8 cellular contexts compared by ENCODE assay signal in the genomic region with DNA sequence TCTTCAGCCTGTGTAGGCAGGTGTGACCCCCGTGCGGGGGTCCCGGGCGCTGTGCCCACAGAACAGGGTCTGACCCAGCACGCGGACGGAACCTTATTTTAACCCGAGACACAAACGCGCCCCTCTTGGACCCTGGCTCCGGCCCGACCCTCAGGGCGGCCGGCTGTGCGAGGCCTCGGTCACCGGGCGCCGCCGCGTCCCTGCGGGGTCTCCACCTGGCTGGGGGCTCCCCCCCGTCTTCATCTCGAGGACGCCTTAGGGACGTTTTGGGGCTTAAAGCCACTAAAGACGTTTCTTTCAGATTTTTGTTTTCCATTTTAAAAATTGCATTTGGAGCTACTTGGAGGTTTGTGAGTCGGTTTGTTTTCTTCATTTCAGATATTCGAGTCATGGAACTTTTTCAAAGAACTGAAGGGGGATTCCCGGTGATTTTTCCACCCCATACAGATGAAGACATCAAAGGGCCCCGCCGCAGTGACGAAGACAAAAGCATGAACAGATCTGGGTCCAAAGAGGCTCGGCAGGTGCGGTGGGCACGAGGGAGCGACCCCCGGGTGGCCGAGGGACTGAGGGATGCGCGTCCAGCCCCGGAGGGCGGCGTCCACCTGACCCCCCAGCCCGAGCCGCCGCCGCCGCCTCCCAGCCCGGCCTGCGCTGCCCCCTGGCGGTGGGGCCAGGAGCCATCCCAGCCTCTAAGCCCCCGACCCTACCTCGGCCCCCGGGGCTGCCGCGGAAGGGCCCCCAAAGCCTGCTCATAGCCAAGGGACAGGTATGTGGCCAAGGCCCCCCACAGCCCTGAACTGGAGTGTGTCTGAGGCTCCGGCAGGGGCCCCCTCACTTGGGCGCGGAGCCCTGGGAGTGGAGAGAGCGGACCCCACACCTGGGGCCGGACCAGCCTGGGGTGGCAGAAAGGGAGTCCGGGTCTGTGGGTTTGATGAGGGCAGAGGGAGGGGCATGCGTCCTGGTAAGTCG. TPM values are rescaled to one million over a fixed set of nuclear protein-coding genes. Genes with fewer than 3 reads are reported as not detected.
DNase-seq lines count a peak whose midpoint lies in the region; TF ChIP-seq lines count a peak whose summit lies in the region.

No MANE protein-coding gene starts in this region.

- 42 to 46% methylated on average over 65 of the region's 65 CpGs for WGBS in sigmoid colon, 2 donors

- peaks cover 55% of the 10 kb centered on the region for H3K27me3 ChIP-seq in BLaER1
- H3K27me3 ChIP-seq in Karpas-422 (ENCODE audit: low read length): no peaks in the 10 kb centered on the region
- peaks cover under 1 to 7% (median 6%) of the 10 kb centered on the region in 3 donors for H3K27me3 ChIP-seq in sigmoid colon

- intact Hi-C loops in sigmoid colon (cut with DNase I): loop anchor here (1.0 to 2.0 kb wide), 3 partner anchors 22 to 116 kb away; no protein-coding TSS in a partner anchor

- DNase-seq in Karpas-422 (peak; percentile 69), epithelial cell of proximal tubule (ENCODE audit: low read depth) (no peak), sigmoid colon (no peak), superior temporal gyrus (ENCODE audit: extremely low spot score) (no peak), NCI-H526 treated with DMSO at 0.1 percent for 48 hours (lab: John Stamatoyannopoulos, UW) (no peak), GM19240 (ENCODE audit: insufficient read length, low spot score) (no peak)
- DNase-seq in activated CD8-positive, alpha-beta memory T cell treated with anti-CD3 and anti-CD28 coated beads for 4 hours (ENCODE audit: low read depth in 2 of 2): peak; percentile 64 to 80

- H3K4me1 ChIP-seq in BLaER1 (peaks cover 52% of the 10 kb centered on the region), Karpas-422 (ENCODE audit: low read length) (peaks cover 7% of the 10 kb centered on the region; the same call in 1 of the 2 replicates), sigmoid colon (peaks cover 0 to 11% (median 6%) of the 10 kb centered on the region in 4 donors)

- no peak for TF ChIP-seq EP300 in sigmoid colon (IDR thresholded peaks at IDR 0.05)

- H3K9me3 ChIP-seq in BLaER1 (peaks cover 14% of the 10 kb centered on the region; the same call in 1 of the 2 replicates), Karpas-422 (ENCODE audit: low read length) (no peaks in the 10 kb centered on the region; the same call in 1 of the 2 replicates), sigmoid colon (no peaks in the 10 kb centered on the region)

- H3K9ac ChIP-seq in BLaER1 (no peak overlapping the region), Karpas-422 (ENCODE audit: low read length) (no peak overlapping the region)

- no peak overlapping the region for H2AFZ ChIP-seq in Karpas-422 (ENCODE audit: low read length)

- H3K79me2 ChIP-seq in Karpas-422 (ENCODE audit: low read length): no peaks in the 10 kb centered on the region

- peak overlapping the region; percentile 12; the same call in 1 of the 2 replicates for H3K4me2 ChIP-seq in BLaER1
- no peak overlapping the region for H3K4me2 ChIP-seq in Karpas-422 (ENCODE audit: low read depth, low read length, poor library complexity, severe bottlenecking)

- peaks cover 8% of the 10 kb centered on the region; the same call in 1 of the 2 replicates for H4K20me1 ChIP-seq in BLaER1
- H4K20me1 ChIP-seq in Karpas-422 (ENCODE audit: insufficient read depth, low read depth, low read length): no peaks in the 10 kb centered on the region

- no peak overlapping the region for H3K4me3 ChIP-seq in BLaER1
- no peak overlapping the region for H3K4me3 ChIP-seq in Karpas-422 (ENCODE audit: low read length)
- H3K4me3 ChIP-seq in epithelial cell of proximal tubule (ENCODE audit: low read depth, low read length): no peak overlapping the region
- H3K4me3 ChIP-seq in sigmoid colon: peak overlapping the region in 1 of 4 donors; percentile 25

- TF ChIP-seq CTCF in epithelial cell of proximal tubule (conservative IDR thresholded peaks at IDR 0.05; ENCODE audit: low read depth, low read length) (peak; percentile 82), sigmoid colon (IDR thresholded peaks at IDR 0.05) (peak; percentile 82 to 97 (median 90))

- H3K9me2 ChIP-seq in Karpas-422 (replicated peaks; ENCODE audit: insufficient read depth, low read length): no peaks in the 10 kb centered on the region

- no peaks in the 10 kb centered on the region for H3K36me3 ChIP-seq in BLaER1
- H3K36me3 ChIP-seq in Karpas-422 (ENCODE audit: insufficient read depth, low read length): no peaks in the 10 kb centered on the region
- peaks cover 0 to 5% (median 0%) of the 10 kb centered on the region in 4 donors for H3K36me3 ChIP-seq in sigmoid colon

- H3K27ac ChIP-seq in BLaER1: no peak overlapping the region
- H3K27ac ChIP-seq in Karpas-422 (ENCODE audit: low read length): no peak overlapping the region
- no peak overlapping the region for H3K27ac ChIP-seq in sigmoid colon

- TF ChIP-seq POLR2A in sigmoid colon (IDR thresholded peaks at IDR 0.05): no peak

RNA-seq across cellular contexts. Expression of a gene that starts 3.8 kb away (rescaled TPM):
- total RNA-seq in Karpas-422 (2014; rRNA removed; shearing (Covaris generic); ENCODE audit: low replicate concordance): not detected in 2 replicates
- total RNA-seq in epithelial cell of proximal tubule: not detected in 2 replicates
- 1 to 10 TPM in 2 of 4 donors, not detected in 2; 2.8 to 4.3 TPM for total RNA-seq in sigmoid colon
- polyA plus RNA-seq in sigmoid colon: 10 to 100 TPM in 1 of 3 donors, 1 to 10 TPM in 1, under 1 TPM in 1; 0.60 to 38.3 (median 4.6) TPM

RNA-seq across cellular contexts. Expression of a gene that starts 12.3 kb away (rescaled TPM):
- 0.72 TPM in 1 of 2 replicates, not detected in the other for total RNA-seq in Karpas-422 (2014; rRNA removed; shearing (Covaris generic); ENCODE audit: low replicate concordance)
- total RNA-seq in epithelial cell of proximal tubule: 0.75 and 1.9 TPM in 2 replicates
- total RNA-seq in sigmoid colon: 10 to 100 TPM in 2 of 4 donors, 1 to 10 TPM in 2; 8.4 to 56.9 (median 10.5) TPM
- polyA plus RNA-seq in sigmoid colon: 100 to 1,000 TPM in 1 of 3 donors, 10 to 100 TPM in 2; 64.3 to 105 (median 80.8) TPM

RNA-seq across cellular contexts. Expression of a gene that starts 37.8 kb away (rescaled TPM):
- 0.34 and 2.3 TPM in 2 replicates for total RNA-seq in Karpas-422 (2014; rRNA removed; shearing (Covaris generic); ENCODE audit: low replicate concordance)
- total RNA-seq in epithelial cell of proximal tubule (0.07 TPM in 1 of 2 replicates, not detected in the other), sigmoid colon (not detected)
- under 1 TPM in 1 of 3 donors, not detected in 2; 0.04 TPM for polyA plus RNA-seq in sigmoid colon

RNA-seq across cellular contexts. Expression of a gene that starts 47.7 kb away (rescaled TPM):
- 27.1 and 30.6 TPM in 2 replicates for total RNA-seq in Karpas-422 (2014; rRNA removed; shearing (Covaris generic); ENCODE audit: low replicate concordance)
- 32.0 and 54.1 TPM in 2 replicates for total RNA-seq in epithelial cell of proximal tubule
- total RNA-seq in sigmoid colon: 10 to 100 TPM; 45.1 to 61.2 (median 48.9) TPM
- 100 to 1,000 TPM in 1 of 3 donors, 10 to 100 TPM in 2; 55.9 to 142 (median 86.2) TPM for polyA plus RNA-seq in sigmoid colon

RNA-seq across cellular contexts. Expression of a gene that starts 50.3 kb away (rescaled TPM):
- total RNA-seq in Karpas-422 (2014; rRNA removed; shearing (Covaris generic); ENCODE audit: low replicate concordance): not detected in 2 replicates
- total RNA-seq in epithelial cell of proximal tubule (not detected in 2 replicates), sigmoid colon (not detected)
- polyA plus RNA-seq in sigmoid colon: not detected

Comparison
In these comparisons a context has a peak if more than half of its experiments do, and no peak if none do; other contexts are left out.
1. DNase-seq: peak in Karpas-422 (single experiment) and activated CD8-positive, alpha-beta memory T cell treated with anti-CD3 and anti-CD28 coated beads for 4 hours (2 of 2); none in epithelial cell of proximal tubule (single experiment), sigmoid colon (single experiment), superior temporal gyrus (single experiment), NCI-H526 treated with DMSO at 0.1 percent for 48 hours (single experiment) and GM19240 (single experiment).